Comparison of ENCODE assay signal across 8 cellular contexts in genomic region chr11:62831520-62832345, GRCh38. TPM values are rescaled to one million over a fixed set of nuclear protein-coding genes. Genes with fewer than 3 reads are reported as not detected.
DNase-seq lines count a peak whose midpoint lies in the region; ATAC-seq lines count a peak whose summit lies in the region.

A gene with protein sequence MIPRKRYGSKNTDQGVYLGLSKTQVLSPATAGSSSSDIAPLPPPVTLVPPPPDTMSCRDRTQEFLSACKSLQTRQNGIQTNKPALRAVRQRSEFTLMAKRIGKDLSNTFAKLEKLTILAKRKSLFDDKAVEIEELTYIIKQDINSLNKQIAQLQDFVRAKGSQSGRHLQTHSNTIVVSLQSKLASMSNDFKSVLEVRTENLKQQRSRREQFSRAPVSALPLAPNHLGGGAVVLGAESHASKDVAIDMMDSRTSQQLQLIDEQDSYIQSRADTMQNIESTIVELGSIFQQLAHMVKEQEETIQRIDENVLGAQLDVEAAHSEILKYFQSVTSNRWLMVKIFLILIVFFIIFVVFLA (minus strand): TSS chr11:62832051. CDS start chr11:62831243, 808 bp downstream.

- ATAC-seq in GM21360 (IDR thresholded peaks at IDR 0.05; ENCODE audit: unreplicated experiment) = peak; percentile 67

- peak; percentile 99 for DNase-seq in COLO668 (lab: John Stamatoyannopoulos, UW; ENCODE audit: unreplicated experiment)
- DNase-seq in HT1080 (ENCODE audit: low read depth) = peak; percentile 97
- peak; percentile 97 for DNase-seq in NOMO-1 treated with DMSO at 0.1 percent for 48 hours (lab: John Stamatoyannopoulos, UW; ENCODE audit: unreplicated experiment)
- peak; percentile 99 for DNase-seq in activated CD8-positive, alpha-beta memory T cell treated with anti-CD3 and anti-CD28 coated beads for 4 hours (ENCODE audit: low read depth in 2 of 2)
- DNase-seq in effector memory CD4-positive, alpha-beta T cell = peak; percentile 98 to 99 (median 99)
- peak; percentile 99 for DNase-seq in medulla oblongata (ENCODE audit: extremely low spot score)
- peak; percentile 99 for DNase-seq in stimulated activated CD8-positive, alpha-beta memory T cell treated with anti-CD3 and anti-CD28 coated beads, Interleukin-12 subunit alpha, Interleukin-12 subunit beta, amount 100 ng/mL, for 1 hour (ENCODE audit: low read depth)

- no peaks in the 10 kb centered on the region for H3K9me3 ChIP-seq in effector memory CD4-positive, alpha-beta T cell (ENCODE audit: control insufficient read depth, low read length)

- peaks cover 17% of the 10 kb centered on the region for H3K4me1 ChIP-seq in effector memory CD4-positive, alpha-beta T cell (ENCODE audit: control insufficient read depth, insufficient read depth, low read length, poor library complexity, severe bottlenecking)

- H3K4me3 ChIP-seq in effector memory CD4-positive, alpha-beta T cell (ENCODE audit: insufficient read depth, low read depth, low read length, poor library complexity, severe bottlenecking) = peak within 1 kb of the TSS; percentile 88

- H3K27ac ChIP-seq in effector memory CD4-positive, alpha-beta T cell (ENCODE audit: insufficient read depth, low read length, poor library complexity, severe bottlenecking) = peak within 1 kb of the TSS; percentile 97

- H3K36me3 ChIP-seq in effector memory CD4-positive, alpha-beta T cell (ENCODE audit: control insufficient read depth, insufficient read depth, low read length) = peaks cover 37% of the 10 kb centered on the region

- no peaks in the 10 kb centered on the region for H3K27me3 ChIP-seq in effector memory CD4-positive, alpha-beta T cell (replicated peaks; ENCODE audit: control insufficient read depth, insufficient read depth, low read length, poor library complexity, severe bottlenecking)

RNA-seq across cellular contexts. Expression of the gene that starts here (rescaled TPM):
- total RNA-seq in HT1080 (2014; rRNA removed; shearing (Covaris generic)) = 32.8 and 34.0 TPM in 2 replicates
- polyA plus RNA-seq in HT1080 (2015; cell fraction: cytosol; rRNA removed) = 25.3 and 31.2 TPM in 2 replicates
- polyA plus RNA-seq in HT1080 (2015; cell fraction: nucleus; rRNA removed) = 26.0 and 32.3 TPM in 2 replicates

Comparison
In these comparisons a context has a peak if more than half of its experiments do, and no peak if none do; other contexts are left out.
1. Peak in every context shown above with its lines: DNase-seq, ATAC-seq, H3K4me3 ChIP-seq and H3K27ac ChIP-seq.